In the genomic region with DNA sequence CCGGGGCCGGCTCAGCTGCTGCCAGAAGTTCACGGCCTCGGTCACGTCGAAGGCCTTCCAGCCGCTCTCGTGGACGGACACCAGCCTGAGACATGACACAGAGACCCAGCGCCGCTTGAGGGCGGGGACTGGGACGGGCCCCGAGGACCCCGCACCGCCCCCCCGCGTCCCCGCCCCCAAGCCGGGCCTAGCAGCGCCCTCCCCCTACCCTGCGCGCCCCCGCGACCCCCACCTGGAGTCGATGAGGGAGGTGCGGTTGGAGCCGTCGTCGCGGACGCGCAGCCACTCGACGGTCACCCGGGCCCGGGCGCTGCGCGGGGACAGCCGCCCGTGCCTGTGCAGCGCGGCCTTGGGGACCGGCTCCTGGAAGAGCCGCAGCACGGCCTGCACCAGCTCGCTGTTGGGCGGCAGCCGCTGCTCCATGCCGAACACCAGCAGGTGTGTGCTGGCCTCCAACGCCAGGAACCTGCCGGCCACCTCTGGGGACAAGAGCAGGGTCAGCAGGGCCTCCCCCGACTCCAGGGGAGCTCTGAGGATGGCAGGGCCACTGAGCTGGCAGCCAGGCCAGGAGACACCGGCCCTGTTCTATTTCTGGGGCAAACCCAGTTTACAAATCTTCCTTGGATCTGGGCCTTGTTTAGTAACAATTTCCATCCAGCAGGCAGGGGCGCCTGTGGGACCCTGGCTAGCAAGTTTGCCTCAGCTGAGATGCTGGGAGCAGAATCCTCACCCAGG, we compare ENCODE assay signal across 11 cellular contexts. TPM values are rescaled to one million over a fixed set of nuclear protein-coding genes. Genes with fewer than 3 reads are reported as not detected.
DNase-seq lines count a peak whose midpoint lies in the region; ATAC-seq, FAIRE-seq and TF ChIP-seq lines count a peak whose summit lies in the region.
"Not testable (repeated sequence)": the region's sequence is repeated elsewhere in the genome, so short reads cannot be mapped to it uniquely, and the experiment has no call there.
"Had no signal": no experiment of that assay in that cellular context is flagged by ENCODE, and none has a peak within 500 bp of the region (broad histone marks: within the 10 kb centered on the region; RNA-seq: fewer than 3 reads in every experiment).

No MANE protein-coding gene starts in this region.

- peak; percentile 1 for ATAC-seq in mucosa of descending colon

- not testable (repeated sequence) for H3K23ac ChIP-seq in H1 (ENCODE audit: insufficient read length)

- not testable (repeated sequence) for H3K27me3 Mint-ChIP-seq in progenitor cell of endocrine pancreas

- FAIRE-seq in H1 (lab: Jason Lieb, UNC); kidney (lab: Jason Lieb, UNC): not testable (repeated sequence)

- not testable (repeated sequence) for H2AFZ ChIP-seq in H1 (ENCODE audit: low read length)

- peaks cover 31% of the 10 kb centered on the region for H3K4me1 Mint-ChIP-seq in progenitor cell of endocrine pancreas (ENCODE audit: low read depth)

- H3K36me3 Mint-ChIP-seq in progenitor cell of endocrine pancreas (ENCODE audit: insufficient read depth) = not testable (repeated sequence)

- not testable (repeated sequence) for H2BK15ac ChIP-seq in H1 (ENCODE audit: low read length)

- peak overlapping the region; percentile 63; the same call in 1 of the 2 replicates for H4K8ac ChIP-seq in H1 (ENCODE audit: extremely low read depth, insufficient read depth, low read length)

- H3K4me2 ChIP-seq in H1 (ENCODE audit: insufficient read depth in 1 of 2, low read depth in 2 of 2, low read length in 2 of 2) = peak overlapping the region; percentile 27 to 50

- H2BK20ac ChIP-seq in H1 (ENCODE audit: low read length) = not testable (repeated sequence)

- not testable (repeated sequence) for H3K27me3 ChIP-seq in HUES48 (ENCODE audit: control insufficient read depth, insufficient read depth, low read length)
- peaks cover 0 to 24% (median 11%) of the 10 kb centered on the region in 4 experiments; a peak in 5 of 7 replicates for H3K27me3 ChIP-seq in H1 (replicated peaks in 1 of 4; ENCODE audit: control insufficient read depth in 3 of 4, extremely low read depth in 1 of 4, insufficient read depth in 3 of 4, low read length in 3 of 4)

- TF ChIP-seq CTCF in H1 (IDR thresholded peaks at IDR 0.05; ENCODE audit: control extremely low read depth in 1 of 3, insufficient read depth in 1 of 3, low read depth in 1 of 3, low read length in 3 of 3); kidney (IDR thresholded peaks at IDR 0.05; ENCODE audit: borderline replicate concordance, extremely low read depth, insufficient read depth); mucosa of descending colon (IDR thresholded peaks at IDR 0.05); progenitor cell of endocrine pancreas (IDR thresholded peaks at IDR 0.05; ENCODE audit: unreplicated experiment): not testable (repeated sequence)

- H3K56ac ChIP-seq in H1 (replicated peaks; ENCODE audit: insufficient read length, low read depth, low read length) = not testable (repeated sequence)

- intact Hi-C loops in kidney (cut with DNase I); mucosa of descending colon (cut with DNase I, micrococcal nuclease): not testable (repeated sequence)

- H4K20me1 ChIP-seq in H1 (replicated peaks in 1 of 2; ENCODE audit: control insufficient read depth in 1 of 2, insufficient read depth in 2 of 2, low read length in 2 of 2) = not testable (repeated sequence)

- H2AK5ac ChIP-seq in H1 (ENCODE audit: low read depth, low read length) = not testable (repeated sequence)

- H3K9me3 Mint-ChIP-seq in progenitor cell of endocrine pancreas (ENCODE audit: low read depth) = not testable (repeated sequence)

- not testable (repeated sequence) for H2BK12ac ChIP-seq in H1 (ENCODE audit: low read depth, low read length)

- peak overlapping the region; percentile 53 for H3K27ac ChIP-seq in HUES48 (ENCODE audit: low read depth, low read length)
- H3K27ac ChIP-seq in H1 (ENCODE audit: low read depth, low read length); kidney (ENCODE audit: low read depth in 2 of 2, low read length in 2 of 2): not testable (repeated sequence)

- CTCF ChIA-PET in H1 (lab: Charles Lee; ENCODE audit: partially characterized antibody) = interaction anchor here (1.9 to 21.3 kb wide), 5 partner anchors 10 to 412 kb away, joined by 6 to 406 read pairs (median 10); no protein-coding TSS in a partner anchor

- TF ChIP-seq RAD21 in H1 (IDR thresholded peaks at IDR 0.05 in 1 of 2, conservative IDR thresholded peaks at IDR 0.05 in 1 of 2; ENCODE audit: low read depth in 2 of 2, low read length in 2 of 2) = not testable (repeated sequence)

- 16% methylated on average over 8 of the region's 56 CpGs; no CpG with 5 or more reads in 1 of the 2 experiments for WGBS in H1 (ENCODE audit: extremely low coverage in 1 of 2, insufficient coverage in 1 of 2, insufficient read length in 1 of 2, insufficient replicate concordance in 2 of 2, low coverage in 1 of 2, low lambda C conversion rate in 2 of 2, missing lambda C conversion rate in 1 of 2), 2 experiments

- peaks cover 32% of the 10 kb centered on the region for H3K4me1 ChIP-seq in HUES48 (ENCODE audit: control insufficient read depth, insufficient read depth, low read length)
- peaks cover 10 to 34% (median 22%) of the 10 kb centered on the region in 4 experiments for H3K4me1 ChIP-seq in H1 (replicated peaks in 1 of 4; ENCODE audit: control insufficient read depth in 3 of 4, insufficient read depth in 4 of 4, low read length in 3 of 4)
- H3K4me1 ChIP-seq in kidney (ENCODE audit: control insufficient read depth in 1 of 2, insufficient read depth in 1 of 2, low read depth in 1 of 2, low read length in 2 of 2) = not testable (repeated sequence)
- peaks cover 26% of the 10 kb centered on the region for H3K4me1 ChIP-seq in mucosa of descending colon (ENCODE audit: low read depth)

- not testable (repeated sequence) for H4K5ac ChIP-seq in H1 (ENCODE audit: insufficient read length, low read depth, low read length)

- not testable (repeated sequence) for H3K23me2 ChIP-seq in H1 (ENCODE audit: low read depth, low read length)

- TF ChIP-seq EP300 in H1 (IDR thresholded peaks at IDR 0.05; ENCODE audit: borderline replicate concordance in 1 of 2, low read depth in 2 of 2, low read length in 2 of 2) = not testable (repeated sequence)

- H3K36me3 ChIP-seq in HUES48 (ENCODE audit: control insufficient read depth, insufficient read depth, low read length); H1 (ENCODE audit: control insufficient read depth in 2 of 4, insufficient read depth in 4 of 4, low read length in 3 of 4); kidney (ENCODE audit: control insufficient read depth in 1 of 2, insufficient read depth in 2 of 2, low read length in 2 of 2); mucosa of descending colon (ENCODE audit: low read depth): not testable (repeated sequence)

- H4K91ac ChIP-seq in H1 (replicated peaks; ENCODE audit: insufficient read length, low read length) = not testable (repeated sequence)

- not testable (repeated sequence) for H3K79me2 ChIP-seq in H1 (ENCODE audit: control insufficient read depth in 1 of 2, insufficient read depth in 2 of 2, low read length in 2 of 2)

- peak overlapping the region; percentile 73 for H3K27ac Mint-ChIP-seq in progenitor cell of endocrine pancreas

- not testable (repeated sequence) for H2BK120ac ChIP-seq in H1 (replicated peaks; ENCODE audit: low read depth, low read length)

- peak overlapping the region; percentile 66; the same call in 1 of the 2 replicates for H3K9ac ChIP-seq in HUES48 (ENCODE audit: low read depth, low read length)
- not testable (repeated sequence) for H3K9ac ChIP-seq in H1 (replicated peaks in 1 of 4; ENCODE audit: extremely low read depth in 1 of 4, low read depth in 3 of 4, low read length in 3 of 4); kidney (ENCODE audit: low read length in 2 of 2)

- peak overlapping the region; percentile 32; the same call in 1 of the 2 replicates for H3K18ac ChIP-seq in H1 (ENCODE audit: extremely low read depth, low read length)

- not testable (repeated sequence) for H3K9me3 ChIP-seq in HUES48 (ENCODE audit: control insufficient read depth, insufficient read depth, low read length); H1 (ENCODE audit: insufficient read depth in 2 of 2, low read depth in 1 of 2, low read length in 1 of 2); kidney (ENCODE audit: control insufficient read depth in 1 of 2, low read length in 2 of 2); mucosa of descending colon

- H2BK5ac ChIP-seq in H1 (ENCODE audit: low read depth, low read length) = not testable (repeated sequence)

- not testable (repeated sequence) for TF ChIP-seq POLR2A in H1 (IDR thresholded peaks at IDR 0.05; ENCODE audit: control extremely low read depth in 1 of 2, low read depth in 2 of 2, low read length in 2 of 2)

- DNase-seq in H1 (ENCODE audit: low read depth in 1 of 2, low spot score in 2 of 2); progenitor cell of endocrine pancreas (ENCODE audit: low spot score, unreplicated experiment): not testable (repeated sequence)
- DNase-seq in kidney = peak; percentile 61
- DNase-seq in mucosa of descending colon = peak in 2 of 3 donors; percentile 50 to 57

- H3K4ac ChIP-seq in H1 (replicated peaks; ENCODE audit: insufficient read length, low read depth, low read length) = not testable (repeated sequence)

- H3K79me1 ChIP-seq in H1 (ENCODE audit: low read depth, low read length) = not testable (repeated sequence)

- POLR2A ChIA-PET in H1 (lab: Charles Lee; ENCODE audit: partially characterized antibody) = interaction anchor here (0.6 to 2.8 kb wide), 4 partner anchors 9 to 31 kb away, joined by 4 to 9 read pairs (median 8); no protein-coding TSS in a partner anchor

- not testable (repeated sequence) for H3K14ac ChIP-seq in H1 (ENCODE audit: insufficient read length)

- H3K4me3 ChIP-seq in HUES48 (ENCODE audit: low read depth, low read length) (peak overlapping the region; percentile 57), H1 (ENCODE audit: extremely low read depth in 1 of 4, insufficient read depth in 2 of 4, low read depth in 3 of 4, low read length in 4 of 4) (peak overlapping the region in 1 of 4 experiments; percentile 41; a peak in 1 of 8 replicates), mucosa of descending colon (peak overlapping the region; percentile 17)
- H3K4me3 ChIP-seq in kidney (ENCODE audit: low read length in 2 of 2) = not testable (repeated sequence)

- peak overlapping the region; percentile 63 for H3K4me3 Mint-ChIP-seq in progenitor cell of endocrine pancreas (ENCODE audit: low read depth)

RNA-seq across cellular contexts. Expression of gene LEFTY1, which starts 1.2 kb away (rescaled TPM):
- total RNA-seq in H1 (2021; fragmentation: NEBNext Ultra II Directional; extraction: Animal tissue kit (Norgen Biotek cat#: 25700)) = 8.4 and 11.7 TPM in 2 replicates
- polyA plus RNA-seq in H1 (2011; rRNA removed) (4.5 and 7.3 TPM in 2 replicates), kidney (ENCODE audit: insufficient read depth, low read depth, low replicate concordance) (0.41 TPM)
- 7.1 TPM for polyA plus RNA-seq in H1 (2011; cell fraction: cytosol; rRNA removed)
- polyA plus RNA-seq in H1 (2011; cell fraction: nucleus; rRNA removed) = 8.4 TPM
- polyA plus RNA-seq in H1 (2012, experiment 1 of 2) = 1.8 to 3.5 TPM (median 3.1 TPM) in 4 replicates
- polyA plus RNA-seq in H1 (2012, experiment 2 of 2) = 3.5 TPM
- polyA plus RNA-seq in H1 (2013, experiment 1 of 2) = 112 TPM
- 131 TPM for polyA plus RNA-seq in H1 (2013, experiment 2 of 2)
- polyA minus RNA-seq in H1 (2011; rRNA and poly(A)+ RNA removed) = 0.66 and 1.3 TPM in 2 replicates
- polyA minus RNA-seq in H1 (2011; cell fraction: cytosol; rRNA and poly(A)+ RNA removed) = 3.0 TPM
- polyA minus RNA-seq in H1 (2011; cell fraction: nucleus; rRNA and poly(A)+ RNA removed) = 3.1 TPM
- total RNA-seq in kidney (8.6 TPM), mucosa of descending colon (100 to 1,000 TPM in 1 of 3 donors, 10 to 100 TPM in 2; 27.3 to 199 (median 60.3) TPM), progenitor cell of endocrine pancreas (22.9 and 26.0 TPM in 2 replicates)
- total RNA-seq: G401, HFFc6, NCI-H460, SK-MEL-5 had no signal

RNA-seq across cellular contexts. Expression of gene TMEM63A, which starts 5.5 kb away (rescaled TPM):
- total RNA-seq in H1 (2021; fragmentation: NEBNext Ultra II Directional; extraction: Animal tissue kit (Norgen Biotek cat#: 25700)) = 41.2 and 55.4 TPM in 2 replicates
- polyA plus RNA-seq in H1 (2011; rRNA removed) (26.1 and 38.5 TPM in 2 replicates), kidney (ENCODE audit: insufficient read depth, low read depth, low replicate concordance) (25.5 TPM)
- polyA plus RNA-seq in H1 (2011; cell fraction: cytosol; rRNA removed) = 28.6 TPM
- polyA plus RNA-seq in H1 (2011; cell fraction: nucleus; rRNA removed) = 210 TPM
- polyA plus RNA-seq in H1 (2012, experiment 1 of 2) = 25.5 to 31.0 TPM (median 28.0 TPM) in 4 replicates
- polyA plus RNA-seq in H1 (2012, experiment 2 of 2) = 17.4 TPM
- 90.4 TPM for polyA plus RNA-seq in H1 (2013, experiment 1 of 2)
- polyA plus RNA-seq in H1 (2013, experiment 2 of 2) = 88.5 TPM
- polyA minus RNA-seq in H1 (2011; rRNA and poly(A)+ RNA removed) = 42.6 and 57.5 TPM in 2 replicates
- polyA minus RNA-seq in H1 (2011; cell fraction: cytosol; rRNA and poly(A)+ RNA removed) = 21.2 TPM
- polyA minus RNA-seq in H1 (2011; cell fraction: nucleus; rRNA and poly(A)+ RNA removed) = 70.6 TPM
- total RNA-seq in kidney (159 TPM), mucosa of descending colon (100 to 1,000 TPM; 115 to 192 (median 147) TPM), progenitor cell of endocrine pancreas (236 and 246 TPM in 2 replicates)

RNA-seq across cellular contexts. Expression of gene PYCR2, which starts 36.3 kb away (rescaled TPM):
- total RNA-seq in H1 (2021; fragmentation: NEBNext Ultra II Directional; extraction: Animal tissue kit (Norgen Biotek cat#: 25700)) = 84.3 and 84.6 TPM in 2 replicates
- polyA plus RNA-seq in H1 (2011; rRNA removed) (79.3 and 96.6 TPM in 2 replicates), kidney (ENCODE audit: insufficient read depth, low read depth, low replicate concordance) (72.4 TPM)
- polyA plus RNA-seq in H1 (2011; cell fraction: cytosol; rRNA removed) = 96.5 TPM
- polyA plus RNA-seq in H1 (2011; cell fraction: nucleus; rRNA removed) = 96.7 TPM
- 63.1 to 84.9 TPM (median 76.1 TPM) in 4 replicates for polyA plus RNA-seq in H1 (2012, experiment 1 of 2)
- 59.4 TPM for polyA plus RNA-seq in H1 (2012, experiment 2 of 2)
- 113 TPM for polyA plus RNA-seq in H1 (2013, experiment 1 of 2)
- 115 TPM for polyA plus RNA-seq in H1 (2013, experiment 2 of 2)
- 41.8 and 68.7 TPM in 2 replicates for polyA minus RNA-seq in H1 (2011; rRNA and poly(A)+ RNA removed)
- 22.0 TPM for polyA minus RNA-seq in H1 (2011; cell fraction: cytosol; rRNA and poly(A)+ RNA removed)
- polyA minus RNA-seq in H1 (2011; cell fraction: nucleus; rRNA and poly(A)+ RNA removed) = 26.9 TPM
- total RNA-seq in kidney (79.3 TPM), mucosa of descending colon (10 to 100 TPM; 33.0 to 43.6 (median 38.3) TPM), progenitor cell of endocrine pancreas (54.5 and 54.8 TPM in 2 replicates)

RNA-seq across cellular contexts. Expression of gene LEFTY2, which starts 53.3 kb away (rescaled TPM):
- total RNA-seq in H1 (2021; fragmentation: NEBNext Ultra II Directional; extraction: Animal tissue kit (Norgen Biotek cat#: 25700)) = 3.2 and 4.3 TPM in 2 replicates
- 2.6 and 2.9 TPM in 2 replicates for polyA plus RNA-seq in H1 (2011; rRNA removed)
- 3.1 TPM for polyA plus RNA-seq in H1 (2011; cell fraction: cytosol; rRNA removed)
- polyA plus RNA-seq in H1 (2011; cell fraction: nucleus; rRNA removed) = 2.5 TPM
- polyA plus RNA-seq in H1 (2012, experiment 1 of 2) = 0.94 to 1.9 TPM (median 1.4 TPM) in 4 replicates
- 2.2 TPM for polyA plus RNA-seq in H1 (2012, experiment 2 of 2)
- polyA plus RNA-seq in H1 (2013, experiment 1 of 2) = 44.6 TPM
- polyA plus RNA-seq in H1 (2013, experiment 2 of 2) = 54.0 TPM
- polyA minus RNA-seq in H1 (2011; rRNA and poly(A)+ RNA removed) = 0.83 and 1.4 TPM in 2 replicates
- 0.88 TPM for polyA minus RNA-seq in H1 (2011; cell fraction: cytosol; rRNA and poly(A)+ RNA removed)
- polyA minus RNA-seq in H1 (2011; cell fraction: nucleus; rRNA and poly(A)+ RNA removed) = 1.5 TPM
- total RNA-seq in kidney = 0.13 TPM
- polyA plus RNA-seq in kidney (ENCODE audit: insufficient read depth, low read depth, low replicate concordance) = 0.28 TPM
- under 1 TPM; 0.32 to 0.77 (median 0.35) TPM for total RNA-seq in mucosa of descending colon
- total RNA-seq in progenitor cell of endocrine pancreas = 0.22 and 0.51 TPM in 2 replicates
- total RNA-seq: G401, H4, HFFc6, NCI-H460, Peyer's patch, SK-MEL-5 had no signal
